ENCODE assay signal across 1 cellular context in genomic region chr16:56617212-56618085, GRCh38.
TF ChIP-seq lines count a peak whose summit lies in the region.

No MANE protein-coding gene starts in this region.

TF ChIP-seq in HepG2, 621 proteins besides CTCF, POLR2A, EP300 and RAD21:
- TF ChIP-seq ZNF512B (CRISPR knock-in tag; IDR thresholded peaks at IDR 0.05; ENCODE audit: borderline replicate concordance) (no peak), PHF8 (CRISPR knock-in tag; IDR thresholded peaks at IDR 0.05) (no peak), STAT6 (CRISPR knock-in tag; IDR thresholded peaks at IDR 0.05; ENCODE audit: borderline replicate concordance) (no peak)
